ENCODE assay signal across 13 cellular contexts in the genomic region with DNA sequence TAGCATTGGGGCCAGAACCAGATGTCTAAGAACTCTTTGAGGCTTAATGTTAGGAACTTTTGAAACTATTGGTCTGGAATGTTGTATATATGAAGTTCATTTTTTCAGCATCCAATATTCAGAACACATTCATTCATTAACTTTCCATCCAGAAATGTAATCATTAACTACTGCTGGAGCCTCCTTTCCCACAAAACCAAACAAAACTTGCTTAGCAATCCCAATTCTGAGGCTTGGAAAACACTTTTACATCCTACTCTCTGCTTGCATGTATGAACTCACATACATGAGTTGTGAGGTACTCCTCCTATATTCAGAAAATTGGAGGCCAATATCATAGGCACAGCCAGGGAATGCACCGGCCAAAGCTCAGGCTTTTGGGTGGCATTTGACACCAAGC. TPM values are rescaled to one million over a fixed set of nuclear protein-coding genes. Genes with fewer than 3 reads are reported as not detected.
A peak's percentile ranks its signal among the peaks of the same experiment; 100 is the strongest.
DNase-seq lines count a peak whose midpoint lies in the region; ATAC-seq, FAIRE-seq and TF ChIP-seq lines count a peak whose summit lies in the region.
"Had no signal": no experiment of that assay in that cellular context is flagged by ENCODE, and none has a peak within 500 bp of the region (broad histone marks: within the 10 kb centered on the region; RNA-seq: fewer than 3 reads in every experiment).

No MANE protein-coding gene starts in this region.

- H3K4me2 ChIP-seq in GM23248 (ENCODE audit: unreplicated experiment), result peak overlapping the region; percentile 52

- peaks cover 33% of the 10 kb centered on the region for H3K4me1 Mint-ChIP-seq in MCF 10A (ENCODE audit: insufficient read depth, unreplicated experiment)
- H3K4me1 Mint-ChIP-seq in stimulated activated naive B cell treated with anti-CD40 and anti-IgM and Interleukin-4, amounts not matched to agents 10 μg/mL and 1 μg/mL and 100 μg/mL, for 72 hours, result peaks cover 2 to 5% of the 10 kb centered on the region in 2 donors
- H3K4me1 Mint-ChIP-seq: activated naive CD8-positive, alpha-beta T cell treated with anti-CD3 and anti-CD28 coated beads for 36 hours had no signal

- no peak for TF ChIP-seq CTCF in MCF 10A (IDR thresholded peaks at IDR 0.05; ENCODE audit: unreplicated experiment)
- no peak for TF ChIP-seq CTCF in prostate gland (IDR thresholded peaks at IDR 0.05)

- POLR2A ChIA-PET in MCF 10A (lab: Yijun Ruan, JAX), result interaction anchor here (0.6 kb wide), 2 partner anchors 103 to 938 kb away, joined by 3 read pairs; no protein-coding TSS in a partner anchor

- H3K4me1 ChIP-seq in GM23248 (ENCODE audit: insufficient read depth) (no peaks in the 10 kb centered on the region), prostate gland (replicated peaks) (no peaks in the 10 kb centered on the region)

- H3K9me3 ChIP-seq in GM23248 (ENCODE audit: low read depth) (no peaks in the 10 kb centered on the region), prostate gland (no peaks in the 10 kb centered on the region)
- H3K9me3 ChIP-seq: tibial nerve had no signal

- H3K27me3 ChIP-seq in GM23248 (replicated peaks; ENCODE audit: insufficient read depth), result peaks cover 28% of the 10 kb centered on the region
- H3K27me3 ChIP-seq in prostate gland (replicated peaks; ENCODE audit: insufficient read depth), result peaks cover 2% of the 10 kb centered on the region

- H3K4me3 ChIP-seq in GM23248 (0 out of 2 replicates have a peak overlapping the region, but pooled peaks have one; percentile 66), prostate gland (peak overlapping the region; percentile 55 to 56)
- H3K4me3 ChIP-seq: SJSA1 had no signal

- no TSS peak for BruUV-seq in MCF 10A (replicated peaks; lab: Mats Ljungman, UMichigan)

- no peaks in the 10 kb centered on the region for H3K9me3 Mint-ChIP-seq in MCF 10A (ENCODE audit: unreplicated experiment)
- H3K9me3 Mint-ChIP-seq in stimulated activated naive B cell treated with anti-CD40 and anti-IgM and Interleukin-4, amounts not matched to agents 10 μg/mL and 1 μg/mL and 100 μg/mL, for 72 hours, result peaks cover 0 to 5% of the 10 kb centered on the region in 2 donors
- H3K9me3 Mint-ChIP-seq: activated naive CD8-positive, alpha-beta T cell treated with anti-CD3 and anti-CD28 coated beads for 36 hours had no signal

- CTCF ChIA-PET in MCF 10A (lab: Yijun Ruan, JAX), result interaction anchor here (0.5 kb wide), 1 partner anchor 1436 kb away, joined by 4 read pairs; no protein-coding TSS in a partner anchor

- H3K27ac ChIP-seq in GM23248 (no peak overlapping the region), prostate gland (peak overlapping the region in 1 of 2 donors; percentile 64)
- H3K27ac ChIP-seq: SJSA1 had no signal

- no peak for DNase-seq in GM23248
- DNase-seq in MCF 10A (ENCODE audit: unreplicated experiment), result no peak
- DNase-seq in prostate gland (ENCODE audit: low spot score), result no peak
- no peak for DNase-seq in HCEC 1CT
- no peak for DNase-seq in stimulated activated naive B cell treated with anti-CD40 and anti-IgM and Interleukin-4, amounts not matched to agents 10 μg/mL and 1 μg/mL and 100 μg/mL, for 72 hours
- no peak for DNase-seq in dermis blood vessel endothelial cell
- DNase-seq: activated CD4-positive, alpha-beta T cell treated with anti-CD3 and anti-CD28 coated beads, Interleukin-2, amount 10 ng/mL, durations not matched to agents 7 days and 5 days; activated naive CD8-positive, alpha-beta T cell treated with anti-CD3 and anti-CD28 coated beads for 36 hours; effector CD4-positive, alpha-beta T cell had no signal

- FAIRE-seq in islet of Langerhans (lab: Jason Lieb, UNC), result peak; percentile 17

- peak overlapping the region; percentile 65; the same call in 1 of the 2 replicates for H2AFZ ChIP-seq in GM23248

- WGBS in GM23248 (ENCODE audit: low coverage in 1 of 2, low lambda C conversion rate in 2 of 2, missing lambda C conversion rate in 2 of 2), 2 experiments, result 50 to 83% methylated on average over 1 of the region's 1 CpG
- WGBS in prostate gland, result 29% methylated on average over 1 of the region's 1 CpG

- no peaks in the 10 kb centered on the region for H4K20me1 ChIP-seq in GM23248 (ENCODE audit: insufficient read depth)

- TF ChIP-seq POLR2A in prostate gland (IDR thresholded peaks at IDR 0.05), result no peak

- in situ Hi-C loops in GM23248 (cut with MboI), result no loop called here

- H3K36me3 ChIP-seq in GM23248 (ENCODE audit: low read depth) (no peaks in the 10 kb centered on the region), prostate gland (no peaks in the 10 kb centered on the region)
- H3K36me3 ChIP-seq: SJSA1, tibial nerve had no signal

- peak overlapping the region; percentile 75 for H3K4me3 Mint-ChIP-seq in MCF 10A (ENCODE audit: unreplicated experiment)
- H3K4me3 Mint-ChIP-seq in stimulated activated naive B cell treated with anti-CD40 and anti-IgM and Interleukin-4, amounts not matched to agents 10 μg/mL and 1 μg/mL and 100 μg/mL, for 72 hours, result no peak overlapping the region
- H3K4me3 Mint-ChIP-seq: activated CD4-positive, alpha-beta T cell treated with anti-CD3 and anti-CD28 coated beads, Interleukin-2, amount 10 ng/mL, durations not matched to agents 7 days and 5 days; activated naive CD8-positive, alpha-beta T cell treated with anti-CD3 and anti-CD28 coated beads for 36 hours had no signal

- H3K9me2 ChIP-seq in GM23248 (ENCODE audit: insufficient read depth), result no peaks in the 10 kb centered on the region

- ATAC-seq in stimulated activated naive B cell treated with anti-CD40 and anti-IgM and Interleukin-4, amounts not matched to agents 10 μg/mL and 1 μg/mL and 100 μg/mL, for 72 hours (replicated peaks), result no peak
- no peak for ATAC-seq in HG02981 (IDR thresholded peaks at IDR 0.05; ENCODE audit: unreplicated experiment)

- peaks cover 5% of the 10 kb centered on the region for H3K36me3 Mint-ChIP-seq in MCF 10A (ENCODE audit: insufficient read depth, unreplicated experiment)
- H3K36me3 Mint-ChIP-seq in stimulated activated naive B cell treated with anti-CD40 and anti-IgM and Interleukin-4, amounts not matched to agents 10 μg/mL and 1 μg/mL and 100 μg/mL, for 72 hours, result no peaks in the 10 kb centered on the region
- H3K36me3 Mint-ChIP-seq: activated naive CD8-positive, alpha-beta T cell treated with anti-CD3 and anti-CD28 coated beads for 36 hours had no signal

- no peak overlapping the region for H3K9ac ChIP-seq in GM23248

- intact Hi-C loops in MCF 10A (cut with micrococcal nuclease), result loop anchor here (5.0 to 10.0 kb wide), 3 partner anchors 347 to 946 kb away; no protein-coding TSS in a partner anchor
- intact Hi-C loops in prostate gland (cut with DNase I), result no loop called here

- H3F3A ChIP-seq in GM23248 (ENCODE audit: insufficient read depth), result no peaks in the 10 kb centered on the region

- no peaks in the 10 kb centered on the region for H3K79me2 ChIP-seq in GM23248 (ENCODE audit: insufficient read depth)

- no peaks in the 10 kb centered on the region for H3K27me3 Mint-ChIP-seq in MCF 10A (ENCODE audit: insufficient read depth, unreplicated experiment)
- H3K27me3 Mint-ChIP-seq in stimulated activated naive B cell treated with anti-CD40 and anti-IgM and Interleukin-4, amounts not matched to agents 10 μg/mL and 1 μg/mL and 100 μg/mL, for 72 hours, result peaks cover 37 to 72% of the 10 kb centered on the region in 2 donors

- H3K27ac Mint-ChIP-seq in MCF 10A (ENCODE audit: low read depth, unreplicated experiment), result no peak overlapping the region
- H3K27ac Mint-ChIP-seq in stimulated activated naive B cell treated with anti-CD40 and anti-IgM and Interleukin-4, amounts not matched to agents 10 μg/mL and 1 μg/mL and 100 μg/mL, for 72 hours, result no peak overlapping the region
- H3K27ac Mint-ChIP-seq: activated CD4-positive, alpha-beta T cell treated with anti-CD3 and anti-CD28 coated beads, Interleukin-2, amount 10 ng/mL, durations not matched to agents 7 days and 5 days; activated naive CD8-positive, alpha-beta T cell treated with anti-CD3 and anti-CD28 coated beads for 36 hours had no signal

RNA-seq across cellular contexts. Expression of a gene that starts 0.8 kb away (rescaled TPM):
- total RNA-seq in GM23248 (2014; rRNA removed; shearing (Covaris generic)), result 0.63 and 1.2 TPM in 2 replicates
- polyA plus RNA-seq in GM23248 (2016; fragmentation: Nextera tagmentation; extraction: Ambion mirVana), result 0.86 and 1.3 TPM in 2 replicates
- total RNA-seq in MCF 10A (2022) (2.2 and 4.7 TPM in 2 replicates), prostate gland (100 to 1,000 TPM; 123 to 129 TPM), dermis blood vessel endothelial cell (1.7 and 2.4 TPM in 2 replicates)
- total RNA-seq: activated CD4-positive, alpha-beta T cell treated with anti-CD3 and anti-CD28 coated beads, Interleukin-2, amount 10 ng/mL, durations not matched to agents 7 days and 5 days; activated naive CD8-positive, alpha-beta T cell treated with anti-CD3 and anti-CD28 coated beads for 36 hours; SJSA1 had no signal

Comparison
In these comparisons a context has a peak if more than half of its experiments do, and no peak if none do; other contexts are left out.
1. RNA of a gene that starts 0.8 kb away (total RNA-seq): 123 to 129 TPM in prostate gland; 1.7 to 2.4 TPM in dermis blood vessel endothelial cell, 2.2 to 4.7 TPM in MCF 10A and 0.63 to 1.2 TPM in GM23248; every median in the first group is over 10 times any median in the second.